30 cellular contexts compared by ENCODE assay signal in genomic region chr6:24768361-24768760, GRCh38. TPM values are rescaled to one million over a fixed set of nuclear protein-coding genes. Genes with fewer than 3 reads are reported as not detected.
DNase-seq lines count a peak whose midpoint lies in the region; ATAC-seq and TF ChIP-seq lines count a peak whose summit lies in the region.
"Had no signal": no experiment of that assay in that cellular context is flagged by ENCODE, and none has a peak within 500 bp of the region (broad histone marks: within the 10 kb centered on the region; RNA-seq: fewer than 3 reads in every experiment).

No MANE protein-coding gene starts in this region.

- peaks cover 0 to 2% (median 0%) of the 10 kb centered on the region in 3 donors for H3K27me3 Mint-ChIP-seq in immature natural killer cell (ENCODE audit: low read depth in 3 of 3)
- H3K27me3 Mint-ChIP-seq: memory B cell had no signal

- no peak for ATAC-seq in GM21447 (IDR thresholded peaks at IDR 0.05; ENCODE audit: unreplicated experiment)
- ATAC-seq: activated CD8-positive, alpha-beta T cell treated with anti-CD3 and anti-CD28 coated beads, Interleukin-2, amount 10 ng/mL, durations not matched to agents 7 days and 5 days; GM12878; right lobe of liver; stimulated activated effector memory CD8-positive, alpha-beta T cell treated with anti-CD3 and anti-CD28 coated beads, Interleukin-12 subunit alpha, Interleukin-12 subunit beta, amount 100 ng/mL, for 72 hours had no signal

- H3K9me3 Mint-ChIP-seq in immature natural killer cell, result no peaks in the 10 kb centered on the region
- H3K9me3 Mint-ChIP-seq: memory B cell; neural crest cell; stimulated activated effector memory CD8-positive, alpha-beta T cell treated with anti-CD3 and anti-CD28 coated beads, Interleukin-12 subunit alpha, Interleukin-12 subunit beta, amount 100 ng/mL, for 72 hours had no signal

- in situ Hi-C loops in astrocyte of the cerebellum (cut with HindIII; ENCODE audit: low sequenced_read_pairs), result no loop called here

- no peak overlapping the region for H3K4me3 Mint-ChIP-seq in immature natural killer cell
- H3K4me3 Mint-ChIP-seq: activated CD8-positive, alpha-beta T cell treated with anti-CD3 and anti-CD28 coated beads, Interleukin-2, amount 10 ng/mL, durations not matched to agents 7 days and 5 days; memory B cell; neural crest cell; stimulated activated effector memory CD8-positive, alpha-beta T cell treated with anti-CD3 and anti-CD28 coated beads, Interleukin-12 subunit alpha, Interleukin-12 subunit beta, amount 100 ng/mL, for 72 hours had no signal

- H3K4me1 Mint-ChIP-seq in immature natural killer cell, result peaks cover 2 to 5% of the 10 kb centered on the region in 2 donors
- H3K4me1 Mint-ChIP-seq: memory B cell; stimulated activated effector memory CD8-positive, alpha-beta T cell treated with anti-CD3 and anti-CD28 coated beads, Interleukin-12 subunit alpha, Interleukin-12 subunit beta, amount 100 ng/mL, for 72 hours had no signal

- H3K4me3 ChIP-seq in HFF-Myc (replicated peaks; ENCODE audit: low read depth, low read length), result no peak overlapping the region
- no peak overlapping the region for H3K4me3 ChIP-seq in astrocyte of the cerebellum (ENCODE audit: low read depth, low read length)
- H3K4me3 ChIP-seq: BLaER1 treated with 17β-estradiol and CSF1 and Interleukin-3, amounts not matched to agents 10 nM and 100 nM; GM12878; right lobe of liver; SK-N-MC; upper lobe of left lung had no signal

- DNase-seq in AG20443 (ENCODE audit: low spot score) (peak; percentile 39), HFF-Myc (ENCODE audit: extremely low read depth, low read depth) (peak; percentile 57), astrocyte of the cerebellum (ENCODE audit: low read depth) (peak; percentile 22), foreskin melanocyte (peak; percentile 25), immature natural killer cell (no peak), AG08396 (ENCODE audit: low spot score) (no peak), pons (ENCODE audit: low spot score) (no peak)
- DNase-seq: activated CD8-positive, alpha-beta T cell treated with anti-CD3 and anti-CD28 coated beads, Interleukin-2, amount 10 ng/mL, durations not matched to agents 7 days and 5 days; activated gamma-delta T cell; brain microvascular endothelial cell; Caco-2; DMS79; hippocampal formation; KBM-7; NCI-H1417 treated with DMSO at 0.1 percent for 48 hours; NCI-H2081; NCI-H226; posterior cingulate gyrus; right lobe of liver; stimulated activated CD4-positive, alpha-beta T cell treated with anti-CD3 and anti-CD28 coated beads, Interleukin-12 subunit alpha, Interleukin-12 subunit beta, amount 100 ng/mL, for 4 hours; stimulated activated CD4-positive, alpha-beta T cell treated with anti-CD3 and anti-CD28 coated beads, Interleukin-4, amount 100 ng/mL, for 24 hours; substantia nigra; upper lobe of left lung had no signal

- no peak overlapping the region for H3K27ac Mint-ChIP-seq in immature natural killer cell
- H3K27ac Mint-ChIP-seq: activated CD8-positive, alpha-beta T cell treated with anti-CD3 and anti-CD28 coated beads, Interleukin-2, amount 10 ng/mL, durations not matched to agents 7 days and 5 days; memory B cell; stimulated activated effector memory CD8-positive, alpha-beta T cell treated with anti-CD3 and anti-CD28 coated beads, Interleukin-12 subunit alpha, Interleukin-12 subunit beta, amount 100 ng/mL, for 72 hours had no signal

- TF ChIP-seq CTCF in HFF-Myc (IDR thresholded peaks at IDR 0.05; ENCODE audit: low read depth, low read length, missing control alignments) (no peak), astrocyte of the cerebellum (IDR thresholded peaks at IDR 0.05; ENCODE audit: low read depth, low read length, missing control alignments) (no peak)

- no peaks in the 10 kb centered on the region for H3K36me3 Mint-ChIP-seq in immature natural killer cell
- H3K36me3 Mint-ChIP-seq: memory B cell; stimulated activated effector memory CD8-positive, alpha-beta T cell treated with anti-CD3 and anti-CD28 coated beads, Interleukin-12 subunit alpha, Interleukin-12 subunit beta, amount 100 ng/mL, for 72 hours had no signal

RNA-seq across cellular contexts. Expression of gene GMNN, which starts 6.4 kb away (rescaled TPM):
- 1 to 10 TPM; 5.1 to 9.6 (median 5.2) TPM for polyA plus RNA-seq in immature natural killer cell

RNA-seq across cellular contexts. Expression of gene ARMH2, which starts 30.4 kb away (rescaled TPM):
- polyA plus RNA-seq in immature natural killer cell, result not detected

RNA-seq across cellular contexts. Expression of gene C6orf62, which starts 49.4 kb away (rescaled TPM):
- 100 to 1,000 TPM in 1 of 3 donors, 10 to 100 TPM in 2; 63.0 to 140 (median 96.4) TPM for polyA plus RNA-seq in immature natural killer cell

Comparison
In these comparisons a context has a peak if more than half of its experiments do, and no peak if none do; other contexts are left out.
1. DNase-seq: peak in AG20443 (single experiment), HFF-Myc (single experiment), astrocyte of the cerebellum (single experiment) and foreskin melanocyte (single experiment); none in immature natural killer cell (0 of 3), AG08396 (single experiment) and pons (single experiment).